ENCODE assay signal across 1 cellular context in genomic region chr6:26198626-26199056, GRCh38.
TF ChIP-seq lines count a peak whose summit lies in the region.

No MANE protein-coding gene starts in this region.

TF ChIP-seq in HepG2, 621 proteins besides CTCF, POLR2A, EP300 and RAD21 (continued from another document):
- TF ChIP-seq ZSCAN25 (CRISPR knock-in tag; IDR thresholded peaks at IDR 0.05) (0 out of 2 replicates have a peak, but pooled peaks have one; percentile 12), ZNF780A (CRISPR knock-in tag; IDR thresholded peaks at IDR 0.05) (0 out of 2 replicates have a peak, but pooled peaks have one; percentile 21), ZNF816 (CRISPR knock-in tag; IDR thresholded peaks at IDR 0.05; ENCODE audit: borderline replicate concordance) (peak; percentile 99), SMAD9 (CRISPR knock-in tag; IDR thresholded peaks at IDR 0.05) (0 out of 2 replicates have a peak, but pooled peaks have one; percentile 34), BRD4 (CRISPR knock-in tag; IDR thresholded peaks at IDR 0.05) (0 out of 2 replicates have a peak, but pooled peaks have one; percentile 64), ZNF790 (CRISPR knock-in tag; IDR thresholded peaks at IDR 0.05; ENCODE audit: borderline replicate concordance) (peak; percentile 20; the same call in 1 of the 2 replicates), ZSCAN30 (CRISPR knock-in tag; IDR thresholded peaks at IDR 0.05) (peak; percentile 86), ZBED4 (CRISPR knock-in tag; IDR thresholded peaks at IDR 0.05; ENCODE audit: borderline replicate concordance) (0 out of 2 replicates have a peak, but pooled peaks have one; percentile 17), ZNF18 (CRISPR knock-in tag; IDR thresholded peaks at IDR 0.05; ENCODE audit: insufficient replicate concordance) (peak; percentile 36), ZFP82 (CRISPR knock-in tag; IDR thresholded peaks at IDR 0.05; ENCODE audit: borderline replicate concordance) (peak; percentile 84), ZFAT (CRISPR knock-in tag; conservative IDR thresholded peaks at IDR 0.05) (0 out of 2 replicates have a peak, but pooled peaks have one; percentile 5), POLR2G (IDR thresholded peaks at IDR 0.05; ENCODE audit: low read depth, low read length) (0 out of 2 replicates have a peak, but pooled peaks have one; percentile 20), HBP1 (CRISPR knock-in tag; IDR thresholded peaks at IDR 0.05; ENCODE audit: low read depth) (peak; percentile 78; the same call in 1 of the 2 replicates), ZNF563 (CRISPR knock-in tag; IDR thresholded peaks at IDR 0.05) (no peak), ZNF512B (CRISPR knock-in tag; IDR thresholded peaks at IDR 0.05; ENCODE audit: borderline replicate concordance) (no peak), NRL (CRISPR knock-in tag; IDR thresholded peaks at IDR 0.05; ENCODE audit: borderline replicate concordance) (peak; percentile 88; the same call in 1 of the 2 replicates), ZNF549 (CRISPR knock-in tag; IDR thresholded peaks at IDR 0.05) (no peak), JUND (CRISPR knock-in tag; IDR thresholded peaks at IDR 0.05) (no peak), ZNF337 (CRISPR knock-in tag; IDR thresholded peaks at IDR 0.05; ENCODE audit: borderline replicate concordance, low read depth) (peak; percentile 29; the same call in 1 of the 2 replicates), HNRNPL (IDR thresholded peaks at IDR 0.05; ENCODE audit: low read depth, low read length) (peak; percentile 15; the same call in 1 of the 2 replicates), PHF5A (CRISPR knock-in tag; IDR thresholded peaks at IDR 0.05; ENCODE audit: low read depth, unreplicated experiment) (peak; percentile 8), GZF1 (CRISPR knock-in tag; IDR thresholded peaks at IDR 0.05) (0 out of 2 replicates have a peak, but pooled peaks have one; percentile 24), FOXO1 (CRISPR knock-in tag; IDR thresholded peaks at IDR 0.05) (no peak), MAX (IDR thresholded peaks at IDR 0.05) (peak; percentile 35; the same call in 1 of the 2 replicates), RNF219 (CRISPR knock-in tag; IDR thresholded peaks at IDR 0.05) (peak; percentile 21), MATR3 (CRISPR knock-in tag; IDR thresholded peaks at IDR 0.05) (no peak), ZNF598 (CRISPR knock-in tag; IDR thresholded peaks at IDR 0.05; ENCODE audit: borderline replicate concordance) (no peak), NFKB2 (CRISPR knock-in tag; IDR thresholded peaks at IDR 0.05; ENCODE audit: borderline replicate concordance) (0 out of 2 replicates have a peak, but pooled peaks have one; percentile 42)
- TF ChIP-seq, protein P1, sequence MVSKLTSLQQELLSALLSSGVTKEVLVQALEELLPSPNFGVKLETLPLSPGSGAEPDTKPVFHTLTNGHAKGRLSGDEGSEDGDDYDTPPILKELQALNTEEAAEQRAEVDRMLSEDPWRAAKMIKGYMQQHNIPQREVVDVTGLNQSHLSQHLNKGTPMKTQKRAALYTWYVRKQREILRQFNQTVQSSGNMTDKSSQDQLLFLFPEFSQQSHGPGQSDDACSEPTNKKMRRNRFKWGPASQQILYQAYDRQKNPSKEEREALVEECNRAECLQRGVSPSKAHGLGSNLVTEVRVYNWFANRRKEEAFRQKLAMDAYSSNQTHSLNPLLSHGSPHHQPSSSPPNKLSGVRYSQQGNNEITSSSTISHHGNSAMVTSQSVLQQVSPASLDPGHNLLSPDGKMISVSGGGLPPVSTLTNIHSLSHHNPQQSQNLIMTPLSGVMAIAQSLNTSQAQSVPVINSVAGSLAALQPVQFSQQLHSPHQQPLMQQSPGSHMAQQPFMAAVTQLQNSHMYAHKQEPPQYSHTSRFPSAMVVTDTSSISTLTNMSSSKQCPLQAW (CRISPR knock-in tag; IDR thresholded peaks at IDR 0.05): no peak
- TF ChIP-seq, protein P2, sequence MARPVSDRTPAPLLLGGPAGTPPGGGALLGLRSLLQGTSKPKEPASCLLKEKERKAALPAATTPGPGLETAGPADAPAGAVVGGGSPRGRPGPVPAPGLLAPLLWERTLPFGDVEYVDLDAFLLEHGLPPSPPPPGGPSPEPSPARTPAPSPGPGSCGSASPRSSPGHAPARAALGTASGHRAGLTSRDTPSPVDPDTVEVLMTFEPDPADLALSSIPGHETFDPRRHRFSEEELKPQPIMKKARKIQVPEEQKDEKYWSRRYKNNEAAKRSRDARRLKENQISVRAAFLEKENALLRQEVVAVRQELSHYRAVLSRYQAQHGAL (CRISPR knock-in tag; IDR thresholded peaks at IDR 0.05; ENCODE audit: not compliant biosample characterization): peak; percentile 81
